In the genomic region with DNA sequence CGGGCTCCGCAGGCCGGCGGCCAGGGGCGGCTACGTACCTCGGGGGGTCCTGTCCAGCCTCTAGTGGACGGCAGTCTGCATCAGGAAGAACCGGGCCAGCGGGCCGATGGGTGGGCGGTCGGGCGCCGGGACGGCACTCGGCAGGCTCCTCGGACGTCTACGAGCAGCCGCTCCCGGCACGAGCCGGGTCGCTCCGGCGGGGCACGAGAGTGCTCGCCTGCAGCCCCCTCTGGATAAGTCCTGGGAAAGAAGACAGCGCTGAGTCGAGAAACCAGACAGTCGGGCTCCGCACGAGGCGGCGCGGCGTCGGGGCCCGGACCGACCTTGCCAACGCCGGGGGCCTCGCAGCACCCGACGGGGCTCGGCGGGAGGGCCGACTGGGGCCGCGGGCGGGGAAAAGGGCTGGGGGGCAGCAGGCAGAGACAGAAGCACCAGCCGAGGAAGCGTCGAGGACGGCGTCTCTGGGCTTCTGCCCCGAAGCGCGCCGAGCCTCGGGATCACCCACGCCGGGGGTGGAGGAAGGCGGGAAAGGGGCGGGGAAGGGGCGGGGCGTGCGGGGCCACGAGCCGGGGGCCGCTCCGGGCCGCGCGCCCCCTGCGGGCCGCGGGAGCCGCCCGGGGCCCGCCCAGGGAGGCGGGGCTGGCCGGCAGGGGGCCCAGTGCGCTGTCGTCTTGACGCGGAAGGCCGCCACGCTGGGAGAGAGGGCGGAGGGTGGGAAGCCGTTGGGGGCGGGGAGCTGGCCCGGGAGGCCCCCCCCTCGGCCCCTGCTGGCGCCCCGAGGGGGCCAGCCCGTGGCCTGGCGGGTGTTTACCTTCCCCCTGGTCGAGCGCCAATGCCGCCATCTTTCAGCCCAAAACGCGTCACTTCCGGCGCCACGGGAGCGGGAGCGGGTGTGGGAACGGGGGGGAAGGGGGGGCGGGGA, we compare ENCODE assay signal across 8 cellular contexts. TPM values are rescaled to one million over a fixed set of nuclear protein-coding genes. Genes with fewer than 3 reads are reported as not detected.
A peak's percentile ranks its signal among the peaks of the same experiment; 100 is the strongest.
DNase-seq lines count a peak whose midpoint lies in the region; ATAC-seq, FAIRE-seq and TF ChIP-seq lines count a peak whose summit lies in the region.

No MANE protein-coding gene starts in this region.

- no peaks in the 10 kb centered on the region for H3K4me1 ChIP-seq in ascending aorta
- H3K4me1 ChIP-seq in hepatocyte (ENCODE audit: insufficient read depth): peaks cover 10% of the 10 kb centered on the region

- no peaks in the 10 kb centered on the region for H3K9me2 ChIP-seq in hepatocyte (replicated peaks; ENCODE audit: insufficient read depth)

- H3K4me3 Mint-ChIP-seq in T-helper 2 cell treated with Interferon-gamma antibody and Interleukin-4, amounts not matched to agents 5 μg/mL and 100 μg/mL, for 36 hours: peak overlapping the region; percentile 91

- H4K20me1 ChIP-seq in hepatocyte (ENCODE audit: insufficient read depth, poor library complexity, severe bottlenecking): peaks cover 28% of the 10 kb centered on the region

- DNase-seq in GM18507 (ENCODE audit: extremely low spot score, insufficient read length, low read depth) (peak; percentile 59), NCI-H187 (lab: John Stamatoyannopoulos, UW) (peak; percentile 53 to 84), ascending aorta (ENCODE audit: low spot score in 2 of 2) (peak; percentile 43 to 90), hepatocyte (ENCODE audit: low spot score) (peak; percentile 98), retina (peak; percentile 76), cortex of kidney (lab: John Stamatoyannopoulos, UW) (no peak)
- peak; percentile 79 for DNase-seq in T-helper 2 cell treated with Interferon-gamma antibody and Interleukin-4, amounts not matched to agents 5 μg/mL and 100 μg/mL, for 36 hours (ENCODE audit: low spot score)

- peak; percentile 88 for ATAC-seq in HG02885 (IDR thresholded peaks at IDR 0.05; ENCODE audit: poor library complexity, unreplicated experiment)

- H3K79me2 ChIP-seq in hepatocyte: peaks cover 49% of the 10 kb centered on the region

- H3K27ac ChIP-seq in ascending aorta (peak overlapping the region; percentile 93 to 96), hepatocyte (peak overlapping the region; percentile 99)

- TF ChIP-seq CTCF in ascending aorta (IDR thresholded peaks at IDR 0.05) (no peak), hepatocyte (IDR thresholded peaks at IDR 0.05; ENCODE audit: poor library complexity) (peak; percentile 21)

- intact Hi-C loops in ascending aorta (cut with DNase I): loop anchor here (1.0 to 10.0 kb wide), 5 partner anchors 29 to 358 kb away; a partner anchor contains a TSS

- H2AFZ ChIP-seq in hepatocyte: peak overlapping the region; percentile 68

- H3K9me3 ChIP-seq in ascending aorta (no peaks in the 10 kb centered on the region), hepatocyte (ENCODE audit: low read depth) (no peaks in the 10 kb centered on the region)

- H3K36me3 Mint-ChIP-seq in T-helper 2 cell treated with Interferon-gamma antibody and Interleukin-4, amounts not matched to agents 5 μg/mL and 100 μg/mL, for 36 hours (ENCODE audit: low read depth): peaks cover 15% of the 10 kb centered on the region

- peak overlapping the region; percentile 75 for H3K4me2 ChIP-seq in hepatocyte

- H3K4me1 Mint-ChIP-seq in T-helper 2 cell treated with Interferon-gamma antibody and Interleukin-4, amounts not matched to agents 5 μg/mL and 100 μg/mL, for 36 hours (ENCODE audit: low read depth): peaks cover 25% of the 10 kb centered on the region

- H3K27ac Mint-ChIP-seq in T-helper 2 cell treated with Interferon-gamma antibody and Interleukin-4, amounts not matched to agents 5 μg/mL and 100 μg/mL, for 36 hours: peak overlapping the region; percentile 49

- WGBS in hepatocyte (ENCODE audit: low lambda C conversion rate, missing lambda C conversion rate): 1% methylated on average over 37 of the region's 111 CpGs

- peak overlapping the region; percentile 75 to 94 for H3K4me3 ChIP-seq in ascending aorta
- peak overlapping the region; percentile 93 for H3K4me3 ChIP-seq in hepatocyte

- H3K9me3 Mint-ChIP-seq in T-helper 2 cell treated with Interferon-gamma antibody and Interleukin-4, amounts not matched to agents 5 μg/mL and 100 μg/mL, for 36 hours: no peaks in the 10 kb centered on the region

- H3K27me3 ChIP-seq in ascending aorta (no peaks in the 10 kb centered on the region), hepatocyte (no peaks in the 10 kb centered on the region)

- no peaks in the 10 kb centered on the region for H3K27me3 Mint-ChIP-seq in T-helper 2 cell treated with Interferon-gamma antibody and Interleukin-4, amounts not matched to agents 5 μg/mL and 100 μg/mL, for 36 hours (ENCODE audit: low read depth)

- peak; percentile 93 for FAIRE-seq in GM18507 (lab: Jason Lieb, UNC)

- H3K36me3 ChIP-seq in ascending aorta: no peaks in the 10 kb centered on the region
- H3K36me3 ChIP-seq in hepatocyte (replicated peaks; ENCODE audit: insufficient read depth, low read depth): no peaks in the 10 kb centered on the region

RNA-seq across cellular contexts. Expression of a gene that starts 1.9 kb away (rescaled TPM):
- total RNA-seq in ascending aorta (3.1 TPM), hepatocyte (49.5 and 52.6 TPM in 2 replicates)
- 11.2 and 13.2 TPM in 2 replicates for polyA plus RNA-seq in hepatocyte

RNA-seq across cellular contexts. Expression of a gene that starts 29.7 kb away (rescaled TPM):
- total RNA-seq in ascending aorta: 60.7 TPM
- total RNA-seq in hepatocyte: 347 and 352 TPM in 2 replicates
- polyA plus RNA-seq in hepatocyte: 70.4 and 77.1 TPM in 2 replicates

Comparison
In these comparisons a context has a peak if more than half of its experiments do, and no peak if none do; other contexts are left out.
1. RNA of a gene that starts 1.9 kb away (total RNA-seq): 49.5 to 52.6 TPM in hepatocyte; 3.1 TPM in ascending aorta (single experiment); every median in the first group is over 10 times any median in the second.